Comparison of ENCODE assay signal across 1 cellular context in the genomic region with DNA sequence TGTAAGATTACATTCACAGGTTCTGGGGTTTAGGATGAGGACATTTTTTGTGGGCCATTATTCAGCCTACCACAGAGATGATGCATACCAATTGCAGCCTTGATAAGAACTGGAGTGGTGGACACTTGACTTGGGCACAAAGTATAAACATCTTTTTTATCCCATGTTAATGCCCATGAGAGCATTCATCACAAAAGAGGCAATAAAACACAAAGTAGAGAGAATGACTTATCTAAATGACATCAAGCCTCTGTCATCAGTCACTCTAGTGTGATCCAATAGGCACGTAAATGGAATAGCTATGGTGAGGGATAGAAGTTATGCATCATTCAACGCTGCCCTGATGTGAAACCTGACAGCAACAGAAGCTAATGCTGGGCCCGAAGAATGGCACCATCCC.
TF ChIP-seq lines count a peak whose summit lies in the region.

No MANE protein-coding gene starts in this region.

TF ChIP-seq in K562, 482 proteins besides CTCF, POLR2A, EP300 and RAD21 (continued from another document):
- TF ChIP-seq, protein P1, sequence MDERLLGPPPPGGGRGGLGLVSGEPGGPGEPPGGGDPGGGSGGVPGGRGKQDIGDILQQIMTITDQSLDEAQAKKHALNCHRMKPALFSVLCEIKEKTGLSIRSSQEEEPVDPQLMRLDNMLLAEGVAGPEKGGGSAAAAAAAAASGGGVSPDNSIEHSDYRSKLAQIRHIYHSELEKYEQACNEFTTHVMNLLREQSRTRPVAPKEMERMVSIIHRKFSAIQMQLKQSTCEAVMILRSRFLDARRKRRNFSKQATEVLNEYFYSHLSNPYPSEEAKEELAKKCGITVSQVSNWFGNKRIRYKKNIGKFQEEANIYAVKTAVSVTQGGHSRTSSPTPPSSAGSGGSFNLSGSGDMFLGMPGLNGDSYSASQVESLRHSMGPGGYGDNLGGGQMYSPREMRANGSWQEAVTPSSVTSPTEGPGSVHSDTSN (CRISPR knock-in tag; IDR thresholded peaks at IDR 0.05; ENCODE audit: low read depth), result no peak
- TF ChIP-seq, protein P1 (tag; conservative IDR thresholded peaks at IDR 0.05; ENCODE audit: low read depth), result 0 out of 2 replicates have a peak, but pooled peaks have one; percentile 11
- no peak for TF ChIP-seq BHLHE40 (IDR thresholded peaks at IDR 0.05; ENCODE audit: low read length)
- TF ChIP-seq THRA (IDR thresholded peaks at IDR 0.05), result no peak
- TF ChIP-seq, protein P2, sequence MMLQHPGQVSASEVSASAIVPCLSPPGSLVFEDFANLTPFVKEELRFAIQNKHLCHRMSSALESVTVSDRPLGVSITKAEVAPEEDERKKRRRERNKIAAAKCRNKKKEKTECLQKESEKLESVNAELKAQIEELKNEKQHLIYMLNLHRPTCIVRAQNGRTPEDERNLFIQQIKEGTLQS (IDR thresholded peaks at IDR 0.05), result peak; percentile 73
- TF ChIP-seq, protein P2 (CRISPR knock-in tag; conservative IDR thresholded peaks at IDR 0.05), result no peak
- TF ChIP-seq ZNF217 (CRISPR knock-in tag; IDR thresholded peaks at IDR 0.05), result no peak
- no peak for TF ChIP-seq ZNF780A (CRISPR knock-in tag; IDR thresholded peaks at IDR 0.05)
TF ChIP-seq in K562: peak in this region for 6.
